9 cellular contexts compared by ENCODE assay signal in the genomic region with DNA sequence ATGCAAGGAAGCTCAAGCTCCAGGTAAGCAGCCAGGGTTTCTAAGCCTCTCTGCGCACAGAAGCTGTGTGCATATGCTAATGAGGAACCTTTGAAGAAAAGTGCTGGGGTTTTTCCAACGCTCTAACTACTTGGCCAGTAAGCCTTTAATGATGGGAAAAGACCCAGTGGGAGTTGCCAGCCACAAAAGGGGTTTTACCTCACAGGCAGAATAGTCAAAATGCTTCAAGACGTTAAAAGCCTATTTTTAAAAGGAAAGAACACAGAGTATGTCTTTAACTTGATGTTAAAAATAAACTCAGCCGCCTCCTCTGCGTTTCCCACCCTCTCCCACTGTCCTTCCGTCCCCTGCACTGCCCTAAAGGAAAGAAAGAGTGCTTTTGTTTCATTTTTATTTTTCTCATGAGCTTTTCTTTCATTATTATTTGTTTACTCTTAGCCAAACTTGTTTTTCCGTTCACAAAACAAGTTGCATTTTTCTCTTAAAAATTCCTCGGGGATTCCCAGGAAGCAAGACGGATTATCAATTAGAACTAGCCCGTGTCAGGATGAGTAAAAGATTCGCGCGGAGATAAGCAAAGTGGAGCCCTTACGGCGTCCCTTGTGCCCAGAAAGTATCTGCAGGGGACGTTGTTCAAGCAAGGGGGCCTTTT.
DNase-seq lines count a peak whose midpoint lies in the region; ATAC-seq lines count a peak whose summit lies in the region.
"Had no signal": no experiment of that assay in that cellular context is flagged by ENCODE, and none has a peak within 500 bp of the region (broad histone marks: within the 10 kb centered on the region; RNA-seq: fewer than 3 reads in every experiment).

No MANE protein-coding gene starts in this region.

- peaks cover 32 to 53% (median 44%) of the 10 kb centered on the region in 10 experiments for H3K4me1 ChIP-seq in BLaER1 treated with 17β-estradiol and CSF1 and Interleukin-3, amounts not matched to agents 10 nM and 100 nM
- peaks cover 3 to 12% (median 3%) of the 10 kb centered on the region in 3 donors for H3K4me1 ChIP-seq in skeletal muscle tissue (ENCODE audit: control insufficient read depth in 3 of 3, insufficient read depth in 3 of 3, low read length in 3 of 3)

- H3K9me3 Mint-ChIP-seq in activated T-helper 1 cell treated with anti-CD3 and anti-CD28 coated beads, Interleukin-12 subunit alpha, Interleukin-12 subunit beta, Interleukin-2, Interleukin-4 antibody, amounts not matched to agents 30 ng/mL and 10 ng/mL and 1 ng/mL, durations not matched to agents 14 hours and 24 hours and 36 hours = no peaks in the 10 kb centered on the region

- H3K36me3 Mint-ChIP-seq in activated T-helper 1 cell treated with anti-CD3 and anti-CD28 coated beads, Interleukin-12 subunit alpha, Interleukin-12 subunit beta, Interleukin-2, Interleukin-4 antibody, amounts not matched to agents 30 ng/mL and 10 ng/mL and 1 ng/mL, durations not matched to agents 14 hours and 24 hours and 36 hours (ENCODE audit: low read depth) = no peaks in the 10 kb centered on the region

- H3K4me3 ChIP-seq in BLaER1 treated with 17β-estradiol and CSF1 and Interleukin-3, amounts not matched to agents 10 nM and 100 nM = peak overlapping the region in 7 of 10 experiments; percentile 6 to 46 (median 20); a peak in 8 of 20 replicates
- peak overlapping the region; percentile 52 to 86 (median 68) for H3K4me3 ChIP-seq in skeletal muscle tissue (ENCODE audit: low read length in 3 of 3)

- H3K36me3 ChIP-seq in BLaER1 treated with 17β-estradiol and CSF1 and Interleukin-3, amounts not matched to agents 10 nM and 100 nM = no peaks in the 10 kb centered on the region
- H3K36me3 ChIP-seq in skeletal muscle tissue (ENCODE audit: control insufficient read depth in 3 of 3, insufficient read depth in 3 of 3, low read length in 3 of 3) = no peaks in the 10 kb centered on the region

- peak overlapping the region in 9 of 11 experiments; percentile 13 to 54 (median 30); a peak in 11 of 22 replicates for H3K9ac ChIP-seq in BLaER1 treated with 17β-estradiol and CSF1 and Interleukin-3, amounts not matched to agents 10 nM and 100 nM
- peak overlapping the region; percentile 57 to 75 (median 69) for H3K9ac ChIP-seq in skeletal muscle tissue (ENCODE audit: low read depth in 1 of 3, low read length in 3 of 3)
- H3K9ac ChIP-seq: KMS-11 had no signal

- H3K27ac Mint-ChIP-seq in activated T-helper 1 cell treated with anti-CD3 and anti-CD28 coated beads, Interleukin-12 subunit alpha, Interleukin-12 subunit beta, Interleukin-2, Interleukin-4 antibody, amounts not matched to agents 30 ng/mL and 10 ng/mL and 1 ng/mL, durations not matched to agents 14 hours and 24 hours and 36 hours = peak overlapping the region; percentile 18

- peaks cover 18% of the 10 kb centered on the region for H3K4me1 Mint-ChIP-seq in activated T-helper 1 cell treated with anti-CD3 and anti-CD28 coated beads, Interleukin-12 subunit alpha, Interleukin-12 subunit beta, Interleukin-2, Interleukin-4 antibody, amounts not matched to agents 30 ng/mL and 10 ng/mL and 1 ng/mL, durations not matched to agents 14 hours and 24 hours and 36 hours (ENCODE audit: low read depth)

- intact Hi-C loops in activated T-helper 1 cell treated with anti-CD3 and anti-CD28 coated beads, Interleukin-12 subunit alpha, Interleukin-12 subunit beta, Interleukin-2, Interleukin-4 antibody, amounts not matched to agents 30 ng/mL and 10 ng/mL and 1 ng/mL, durations not matched to agents 14 hours and 24 hours and 36 hours (cut with micrococcal nuclease) = loop anchor here (1.0 to 5.0 kb wide), 4 partner anchors 71 to 249 kb away; no protein-coding TSS in a partner anchor

- peaks cover 2% of the 10 kb centered on the region for H3K27me3 Mint-ChIP-seq in activated T-helper 1 cell treated with anti-CD3 and anti-CD28 coated beads, Interleukin-12 subunit alpha, Interleukin-12 subunit beta, Interleukin-2, Interleukin-4 antibody, amounts not matched to agents 30 ng/mL and 10 ng/mL and 1 ng/mL, durations not matched to agents 14 hours and 24 hours and 36 hours (ENCODE audit: insufficient read depth)

- peaks cover 0 to 13% (median 5%) of the 10 kb centered on the region in 11 experiments; a peak in 5 of 22 replicates for H3K9me3 ChIP-seq in BLaER1 treated with 17β-estradiol and CSF1 and Interleukin-3, amounts not matched to agents 10 nM and 100 nM (replicated peaks in 1 of 11)
- H3K9me3 ChIP-seq in skeletal muscle tissue (ENCODE audit: control insufficient read depth in 3 of 3, low read length in 3 of 3) = no peaks in the 10 kb centered on the region

- ATAC-seq in GM19035 (IDR thresholded peaks at IDR 0.05; ENCODE audit: unreplicated experiment) (peak; percentile 58), HG03159 (IDR thresholded peaks at IDR 0.05; ENCODE audit: unreplicated experiment) (peak; percentile 47)

- H3K4me3 Mint-ChIP-seq in activated T-helper 1 cell treated with anti-CD3 and anti-CD28 coated beads, Interleukin-12 subunit alpha, Interleukin-12 subunit beta, Interleukin-2, Interleukin-4 antibody, amounts not matched to agents 30 ng/mL and 10 ng/mL and 1 ng/mL, durations not matched to agents 14 hours and 24 hours and 36 hours = peak overlapping the region; percentile 37

- peak; percentile 6 for DNase-seq in activated T-helper 1 cell treated with anti-CD3 and anti-CD28 coated beads, Interleukin-12 subunit alpha, Interleukin-12 subunit beta, Interleukin-2, Interleukin-4 antibody, amounts not matched to agents 30 ng/mL and 10 ng/mL and 1 ng/mL, durations not matched to agents 14 hours and 24 hours and 36 hours (ENCODE audit: low spot score)
- DNase-seq in iPS DF 19.7 (ENCODE audit: low read depth, low spot score) (peak; percentile 25), NCI-H1092 treated with DMSO at 0.1 percent for 48 hours (lab: John Stamatoyannopoulos, UW) (no peak), NCI-H2081 (lab: John Stamatoyannopoulos, UW) (no peak)

- peak overlapping the region; percentile 55 to 91 (median 75) for H3K4me2 ChIP-seq in BLaER1 treated with 17β-estradiol and CSF1 and Interleukin-3, amounts not matched to agents 10 nM and 100 nM
- H3K4me2 ChIP-seq: KMS-11 had no signal

- H4K20me1 ChIP-seq in BLaER1 treated with 17β-estradiol and CSF1 and Interleukin-3, amounts not matched to agents 10 nM and 100 nM = no peaks in the 10 kb centered on the region

- no peaks in the 10 kb centered on the region for H3K27me3 ChIP-seq in BLaER1 treated with 17β-estradiol and CSF1 and Interleukin-3, amounts not matched to agents 10 nM and 100 nM
- H3K27me3 ChIP-seq in skeletal muscle tissue (ENCODE audit: control insufficient read depth in 3 of 3, insufficient read depth in 3 of 3, low read length in 3 of 3) = no peaks in the 10 kb centered on the region

- peak overlapping the region in 8 of 11 experiments; percentile 3 to 39 (median 23); a peak in 9 of 22 replicates for H3K27ac ChIP-seq in BLaER1 treated with 17β-estradiol and CSF1 and Interleukin-3, amounts not matched to agents 10 nM and 100 nM
- H3K27ac ChIP-seq in skeletal muscle tissue (ENCODE audit: low read depth, low read length) = peak overlapping the region; percentile 14
- H3K27ac ChIP-seq: KMS-11 had no signal

Comparison
In these comparisons a context has a peak if more than half of its experiments do, and no peak if none do; other contexts are left out.
1. DNase-seq: peak in activated T-helper 1 cell treated with anti-CD3 and anti-CD28 coated beads, Interleukin-12 subunit alpha, Interleukin-12 subunit beta, Interleukin-2, Interleukin-4 antibody, amounts not matched to agents 30 ng/mL and 10 ng/mL and 1 ng/mL, durations not matched to agents 14 hours and 24 hours and 36 hours (single experiment) and iPS DF 19.7 (single experiment); none in NCI-H1092 treated with DMSO at 0.1 percent for 48 hours (single experiment) and NCI-H2081 (0 of 2).